ENCODE assay signal across 9 cellular contexts in genomic region chr14:78595797-78596196, GRCh38.
DNase-seq lines count a peak whose midpoint lies in the region; ATAC-seq and TF ChIP-seq lines count a peak whose summit lies in the region.
"Had no signal": no experiment of that assay in that cellular context is flagged by ENCODE, and none has a peak within 500 bp of the region (broad histone marks: within the 10 kb centered on the region; RNA-seq: fewer than 3 reads in every experiment).

No MANE protein-coding gene starts in this region.

- H3K36me3 ChIP-seq in RWPE2 (ENCODE audit: low read depth) (no peaks in the 10 kb centered on the region), kidney epithelial cell (ENCODE audit: control insufficient read depth, insufficient read depth, low read length) (no peaks in the 10 kb centered on the region), HAP-1 (replicated peaks) (no peaks in the 10 kb centered on the region)

- H3K4me1 ChIP-seq in RWPE2 (ENCODE audit: insufficient read depth, poor library complexity, severe bottlenecking) (no peaks in the 10 kb centered on the region), HAP-1 (no peaks in the 10 kb centered on the region)

- no peak overlapping the region for H3K4me3 ChIP-seq in RWPE2 (ENCODE audit: severe bottlenecking)
- no peak overlapping the region for H3K4me3 ChIP-seq in kidney epithelial cell (ENCODE audit: low read depth, low read length)
- no peak overlapping the region for H3K4me3 ChIP-seq in HAP-1

- H3K9me3 ChIP-seq in RWPE2 (ENCODE audit: severe bottlenecking) (no peaks in the 10 kb centered on the region), HAP-1 (no peaks in the 10 kb centered on the region)

- H3K27me3 ChIP-seq in RWPE2 (ENCODE audit: insufficient read depth, poor library complexity, severe bottlenecking) (no peaks in the 10 kb centered on the region), kidney epithelial cell (ENCODE audit: control insufficient read depth, insufficient read depth, low read length) (no peaks in the 10 kb centered on the region), HAP-1 (ENCODE audit: low read depth) (no peaks in the 10 kb centered on the region)

- in situ Hi-C loops in HAP-1 (cut with MboI; ENCODE audit: low sequenced_read_pairs): loop anchor here (25.0 kb wide), 1 partner anchor 733 kb away; no protein-coding TSS in a partner anchor

- ATAC-seq in RWPE2 (ENCODE audit: low read depth) (no peak), HG03159 (IDR thresholded peaks at IDR 0.05; ENCODE audit: unreplicated experiment) (no peak), left cardiac atrium (no peak)

- H3K27ac ChIP-seq in RWPE2 (ENCODE audit: poor library complexity, severe bottlenecking): no peak overlapping the region

- intact Hi-C loops in left cardiac atrium (cut with DNase I): no loop called here

- TF ChIP-seq CTCF in RWPE2 (IDR thresholded peaks at IDR 0.05; ENCODE audit: poor library complexity, severe bottlenecking) (peak; percentile 54), kidney epithelial cell (IDR thresholded peaks at IDR 0.05; ENCODE audit: insufficient read depth, low read length, poor library complexity, severe bottlenecking) (peak; percentile 24)

- peak; percentile 56 for DNase-seq in DMS153 treated with DMSO at 0.1 percent for 48 hours (lab: John Stamatoyannopoulos, UW; ENCODE audit: unreplicated experiment)
- DNase-seq in HCEC 1CT: peak; percentile 24
- no peak for DNase-seq in RWPE2 (ENCODE audit: low spot score)
- no peak for DNase-seq in kidney epithelial cell (ENCODE audit: low read depth)
- DNase-seq in HAP-1 (ENCODE audit: low spot score in 2 of 2): no peak
- DNase-seq in stimulated activated CD4-positive, alpha-beta T cell treated with anti-CD3 and anti-CD28 coated beads, Interleukin-2, amount 100 ng/mL, for 48 hours: no peak
- no peak for DNase-seq in left cardiac atrium
- DNase-seq: KG1 had no signal

Comparison
In these comparisons a context has a peak if more than half of its experiments do, and no peak if none do; other contexts are left out.
1. DNase-seq: peak in DMS153 treated with DMSO at 0.1 percent for 48 hours (single experiment) and HCEC 1CT (single experiment); none in RWPE2 (single experiment), kidney epithelial cell (single experiment), HAP-1 (0 of 2), stimulated activated CD4-positive, alpha-beta T cell treated with anti-CD3 and anti-CD28 coated beads, Interleukin-2, amount 100 ng/mL, for 48 hours (0 of 2) and left cardiac atrium (single experiment).